In the genomic region with DNA sequence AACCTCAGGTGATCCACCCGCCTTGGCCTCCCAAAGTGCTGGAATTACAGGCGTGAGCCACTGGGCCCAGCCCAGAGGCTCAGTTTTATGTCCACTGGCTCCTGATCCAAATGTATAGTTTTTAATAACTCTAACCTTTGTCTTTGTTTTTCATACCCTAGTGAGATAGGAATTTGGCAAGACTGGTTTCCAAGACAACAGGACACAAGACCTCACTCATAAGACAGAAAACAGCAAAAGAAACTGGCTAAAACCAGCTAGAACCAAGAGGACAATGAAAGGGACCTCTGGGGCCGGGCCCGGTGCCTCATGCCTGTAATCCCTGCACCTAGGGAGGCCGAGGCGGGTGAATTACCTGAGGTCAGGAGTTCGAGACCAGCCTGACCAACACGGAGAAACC, we compare ENCODE assay signal across 13 cellular contexts. TPM values are rescaled to one million over a fixed set of nuclear protein-coding genes. Genes with fewer than 3 reads are reported as not detected.
A peak's percentile ranks its signal among the peaks of the same experiment; 100 is the strongest.
DNase-seq lines count a peak whose midpoint lies in the region; ATAC-seq, FAIRE-seq and TF ChIP-seq lines count a peak whose summit lies in the region.
"Had no signal": no experiment of that assay in that cellular context is flagged by ENCODE, and none has a peak within 500 bp of the region (broad histone marks: within the 10 kb centered on the region; RNA-seq: fewer than 3 reads in every experiment).

No MANE protein-coding gene starts in this region.

- no peaks in the 10 kb centered on the region for H3K79me2 ChIP-seq in HCT116 (ENCODE audit: insufficient read depth, low read length)

- H3K36me3 ChIP-seq in HCT116 (ENCODE audit: control insufficient read depth in 1 of 2, insufficient read depth in 2 of 2, low read length in 2 of 2) (no peaks in the 10 kb centered on the region), right lobe of liver (no peaks in the 10 kb centered on the region)
- H3K36me3 ChIP-seq: BLaER1 had no signal

- TF ChIP-seq CTCF in HCT116 (IDR thresholded peaks at IDR 0.05 in 2 of 3, conservative IDR thresholded peaks at IDR 0.05 in 1 of 3; ENCODE audit: borderline replicate concordance in 1 of 3, insufficient read depth in 1 of 3, low read depth in 2 of 3, low read length in 2 of 3) (no peak), astrocyte of the spinal cord (IDR thresholded peaks at IDR 0.05; ENCODE audit: low read depth, low read length) (no peak), right lobe of liver (IDR thresholded peaks at IDR 0.05) (no peak)

- peaks cover 3 to 24% of the 10 kb centered on the region in 2 experiments for H3K4me1 ChIP-seq in HCT116 (ENCODE audit: control insufficient read depth in 1 of 2, insufficient read depth in 2 of 2, low read length in 2 of 2)
- H3K4me1 ChIP-seq in right lobe of liver = peaks cover 0 to 4% (median 0%) of the 10 kb centered on the region in 4 donors

- TF ChIP-seq POLR2A in HCT116 (IDR thresholded peaks at IDR 0.05; ENCODE audit: borderline replicate concordance, extremely low read depth, insufficient read depth, insufficient read length) (no peak), right lobe of liver (IDR thresholded peaks at IDR 0.05) (no peak)

- POLR2A ChIA-PET in HCT116 (lab: Charles Lee) = interaction anchor here (0.9 to 1.6 kb wide), 4 partner anchors 18 to 158 kb away, joined by 3 to 5 read pairs (median 4); partner anchors contain the start of genes AKT1S1, AP2A1 and PRMT1

- intact Hi-C loops in HCT116 (cut with micrococcal nuclease) = loop anchor here (1.0 kb wide), 1 partner anchor 48 kb away; no protein-coding TSS in a partner anchor
- intact Hi-C loops in right lobe of liver (cut with DNase I) = no loop called here

- no peaks in the 10 kb centered on the region for H3K27me3 ChIP-seq in HCT116 (ENCODE audit: insufficient read depth, low read length)
- H3K27me3 ChIP-seq in right lobe of liver = no peaks in the 10 kb centered on the region
- H3K27me3 ChIP-seq: BLaER1 had no signal

- 94% methylated on average over 7 of the region's 8 CpGs for WGBS in right lobe of liver (ENCODE audit: insufficient coverage, low coverage, low lambda C conversion rate, missing lambda C conversion rate)

- BruUV-seq in HCT116 (replicated peaks; lab: Mats Ljungman, UMichigan) = no TSS peak

- in situ Hi-C loops in astrocyte of the spinal cord (cut with HindIII; ENCODE audit: low sequenced_read_pairs) = no loop called here

- H3K9me3 ChIP-seq in HCT116 (ENCODE audit: control insufficient read depth in 1 of 2, insufficient read depth in 1 of 2, low read depth in 1 of 2, low read length in 2 of 2) (no peaks in the 10 kb centered on the region), right lobe of liver (no peaks in the 10 kb centered on the region)

- peak; percentile 88 for FAIRE-seq in A204.1 (lab: Jason Lieb, UNC)

- no peaks in the 10 kb centered on the region for H4K20me1 ChIP-seq in HCT116 (ENCODE audit: insufficient read depth)
- H4K20me1 ChIP-seq: BLaER1 had no signal

- CTCF ChIA-PET in HCT116 (lab: Charles Lee) = no interaction called here

- no peak overlapping the region for H2AFZ ChIP-seq in HCT116 (ENCODE audit: low read depth, low read length, poor library complexity, severe bottlenecking)

- H3K9me2 ChIP-seq in HCT116 (ENCODE audit: insufficient read depth) = no peaks in the 10 kb centered on the region

- no peak for DNase-seq in HCT116 (ENCODE audit: low read depth, low spot score)
- peak; percentile 71 for DNase-seq in astrocyte of the spinal cord (ENCODE audit: low read depth, low spot score)
- DNase-seq in right lobe of liver = no peak
- DNase-seq in SW 1271 (lab: John Stamatoyannopoulos, UW) = no peak
- DNase-seq in activated effector memory CD4-positive, alpha-beta T cell treated with Interleukin-2 at 50 U/mL for 16 hours = no peak
- DNase-seq in cerebellum (ENCODE audit: low spot score) = no peak
- DNase-seq: activated CD4-positive, CD25-positive, alpha-beta regulatory T cell treated with anti-CD3 and anti-CD28 coated beads, Interleukin-2, amount 50 U/mL, for 72 hours had no signal

- RAD21 ChIA-PET in HCT116 (lab: Charles Lee; ENCODE audit: low non-redundant PET in 1 of 2, low total read pairs in 2 of 2, uncharacterized antibody in 2 of 2, unreplicated experiment in 2 of 2) = no interaction called here

- no peak for TF ChIP-seq RAD21 in HCT116 (IDR thresholded peaks at IDR 0.05; ENCODE audit: low read depth)

- H3K4me2 ChIP-seq in HCT116 (ENCODE audit: low read length) = peak overlapping the region; percentile 88

- H3K27ac ChIP-seq in HCT116 (ENCODE audit: low read depth, low read length) (peak overlapping the region; percentile 68), right lobe of liver (peak overlapping the region in 2 of 3 donors; percentile 66 to 80)
- H3K27ac ChIP-seq: BLaER1, KMS-11 had no signal

- peak overlapping the region; percentile 62 to 87 for H3K4me3 ChIP-seq in HCT116 (replicated peaks in 1 of 2; ENCODE audit: low read depth in 1 of 2, low read length in 2 of 2)
- H3K4me3 ChIP-seq in astrocyte of the spinal cord (ENCODE audit: low read depth, low read length) = no peak overlapping the region
- H3K4me3 ChIP-seq in right lobe of liver = no peak overlapping the region

- 0 out of 2 replicates have a peak overlapping the region, but pooled peaks have one; percentile 75 for H3K9ac ChIP-seq in HCT116 (ENCODE audit: low read length)
- H3K9ac ChIP-seq: BLaER1, KMS-11 had no signal

- no peak for ATAC-seq in HCT116
- no peak for ATAC-seq in right lobe of liver
- ATAC-seq in HG02588 (IDR thresholded peaks at IDR 0.05; ENCODE audit: unreplicated experiment) = no peak

TF ChIP-seq in HCT116, 20 proteins besides CTCF, POLR2A, EP300 and RAD21:
- TF ChIP-seq EZH2phosphoT487 (IDR thresholded peaks at IDR 0.05; ENCODE audit: borderline replicate concordance) = no peak
- no peak for TF ChIP-seq ELF1 (IDR thresholded peaks at IDR 0.05; ENCODE audit: borderline replicate concordance, low read depth)
- TF ChIP-seq CBX3 (IDR thresholded peaks at IDR 0.05; ENCODE audit: low read depth) = no peak
- no peak for TF ChIP-seq POLR2AphosphoS5 (IDR thresholded peaks at IDR 0.05; ENCODE audit: low read depth, low read length)
- no peak for TF ChIP-seq SIN3A (IDR thresholded peaks at IDR 0.05; ENCODE audit: low read depth)
- TF ChIP-seq EZH2 (IDR thresholded peaks at IDR 0.05) = no peak
- no peak for TF ChIP-seq CEBPB (IDR thresholded peaks at IDR 0.05; ENCODE audit: low read depth)
- no peak for TF ChIP-seq ZNF274 (IDR thresholded peaks at IDR 0.05; ENCODE audit: low read depth, low read length)
- TF ChIP-seq FOSL1 (IDR thresholded peaks at IDR 0.05; ENCODE audit: low read depth) = no peak
- TF ChIP-seq MAX (IDR thresholded peaks at IDR 0.05) = no peak
- TF ChIP-seq ATF3 (IDR thresholded peaks at IDR 0.05) = no peak

RNA-seq across cellular contexts. Expression of gene CPT1C, which starts 27.6 kb away (rescaled TPM):
- 12.0 TPM for total RNA-seq in HCT116 (2021; ENCODE audit: unreplicated experiment)
- polyA plus RNA-seq in HCT116 (2012) = 17.6 and 18.4 TPM in 2 replicates
- total RNA-seq in right lobe of liver = 1 to 10 TPM in 3 of 6 experiments, under 1 TPM in 3; 0.43 to 6.7 (median 0.97) TPM
- total RNA-seq in cerebellum = 31.0 TPM

RNA-seq across cellular contexts. Expression of gene ADM5, which starts 29.1 kb away (rescaled TPM):
- total RNA-seq in HCT116 (2021; ENCODE audit: unreplicated experiment) (12.1 TPM), right lobe of liver (under 1 TPM; 0.19 to 0.70 (median 0.51) TPM), cerebellum (1.5 TPM)
- polyA plus RNA-seq in HCT116 (2012) = 6.4 and 7.6 TPM in 2 replicates

RNA-seq across cellular contexts. Expression of gene PRMT1, which starts 41.4 kb away (rescaled TPM):
- total RNA-seq in HCT116 (2021; ENCODE audit: unreplicated experiment) (428 TPM), right lobe of liver (10 to 100 TPM; 25.3 to 63.2 (median 39.9) TPM), cerebellum (147 TPM)
- polyA plus RNA-seq in HCT116 (2012) = 595 and 673 TPM in 2 replicates

RNA-seq across cellular contexts. Expression of gene TSKS, which starts 44.6 kb away (rescaled TPM):
- 0.76 TPM for total RNA-seq in HCT116 (2021; ENCODE audit: unreplicated experiment)
- 0.74 and 0.91 TPM in 2 replicates for polyA plus RNA-seq in HCT116 (2012)
- not detected for total RNA-seq in right lobe of liver
- not detected for total RNA-seq in cerebellum
- total RNA-seq: G401, myocyte had no signal

RNA-seq across cellular contexts. Expression of gene AP2A1, which starts 48.3 kb away (rescaled TPM):
- total RNA-seq in HCT116 (2021; ENCODE audit: unreplicated experiment) (102 TPM), right lobe of liver (100 to 1,000 TPM in 1 of 6 experiments, 10 to 100 TPM in 5; 38.7 to 103 (median 49.8) TPM), cerebellum (45.5 TPM)
- polyA plus RNA-seq in HCT116 (2012) = 92.9 and 95.3 TPM in 2 replicates

Comparison
In these comparisons a context has a peak if more than half of its experiments do, and no peak if none do; other contexts are left out.
1. H3K4me3 ChIP-seq: peak in HCT116 (2 of 2); none in astrocyte of the spinal cord (single experiment) and right lobe of liver (0 of 3).